ENCODE assay signal across 27 cellular contexts in genomic region chr3:81022339-81022738, GRCh38.
"Had no signal": no experiment of that assay in that cellular context is flagged by ENCODE, and none has a peak within 500 bp of the region (broad histone marks: within the 10 kb centered on the region; RNA-seq: fewer than 3 reads in every experiment).

No MANE protein-coding gene starts in this region.

- ATAC-seq: stimulated activated effector memory CD8-positive, alpha-beta T cell treated with anti-CD3 and anti-CD28 coated beads, Interleukin-12 subunit alpha, Interleukin-12 subunit beta, amount 100 ng/mL, for 72 hours; stimulated activated memory B cell treated with anti-CD40 and anti-IgM and Interleukin-4, amounts not matched to agents 10 μg/mL and 1 μg/mL and 100 μg/mL, for 72 hours; stimulated activated naive B cell treated with anti-CD40 and anti-IgM and Interleukin-4, amounts not matched to agents 10 μg/mL and 1 μg/mL and 100 μg/mL, for 72 hours; stimulated activated naive CD8-positive, alpha-beta T cell treated with anti-CD3 and anti-CD28 coated beads, Interleukin-15, amount 100 ng/mL, for 72 hours; stimulated activated naive CD8-positive, alpha-beta T cell treated with anti-CD3 and anti-CD28 coated beads, Interleukin-15, Interleukin-2, amounts not matched to agents 100 U/mL and 50 U/mL, for 24 hours; upper lobe of right lung had no signal

- H3K9me3 ChIP-seq: stomach, suprapubic skin, testis, thoracic aorta, thyroid gland, tibial artery, tibial nerve, transverse colon, upper lobe of right lung, uterus, vagina had no signal

- H3K4me1 ChIP-seq: stomach, suprapubic skin, testis, thyroid gland, tibial artery, tibial nerve, transverse colon, upper lobe of left lung, upper lobe of right lung, uterus, vagina had no signal

- H3K36me3 ChIP-seq: stomach, suprapubic skin, thoracic aorta, thyroid gland, tibial artery, tibial nerve, transverse colon, upper lobe of left lung, upper lobe of right lung, uterus, vagina had no signal

- H3K27me3 ChIP-seq: stomach, suprapubic skin, testis, thyroid gland, tibial artery, tibial nerve, transverse colon, upper lobe of left lung, upper lobe of right lung, uterus, vagina had no signal

- H3K27ac ChIP-seq: stomach, suprapubic skin, testis, thoracic aorta, thyroid gland, tibial artery, tibial nerve, transverse colon, upper lobe of left lung, upper lobe of right lung, uterus, vagina had no signal

- DNase-seq: stimulated activated CD4-positive, alpha-beta T cell treated with anti-CD3 and anti-CD28 coated beads, Interleukin-2, amount 100 ng/mL, for 48 hours; stimulated activated CD4-positive, alpha-beta T cell treated with anti-CD3 and anti-CD28 coated beads, Interleukin-4, amount 100 ng/mL, for 1 hour; stimulated activated CD4-positive, alpha-beta T cell treated with anti-CD3 and anti-CD28 coated beads, Interleukin-4, amount 100 ng/mL, for 24 hours; stimulated activated CD4-positive, alpha-beta T cell treated with anti-CD3 and anti-CD28 coated beads, Interleukin-4, amount 100 ng/mL, for 4 hours; stimulated activated CD8-positive, alpha-beta memory T cell treated with anti-CD3 and anti-CD28 coated beads, Interleukin-4, amount 100 ng/mL, for 48 hours; stimulated activated naive B cell treated with anti-CD40 and anti-IgM and Interleukin-4, amounts not matched to agents 10 μg/mL and 1 μg/mL and 100 μg/mL, for 72 hours; stimulated activated naive CD4-positive, alpha-beta T cell; stimulated activated naive CD4-positive, alpha-beta T cell treated with Interleukin-2 at 50 U/mL for 16 hours; stimulated activated naive CD8-positive, alpha-beta T cell treated with anti-CD3 and anti-CD28 coated beads, Interleukin-15, amount 100 ng/mL, for 72 hours; stimulated activated naive CD8-positive, alpha-beta T cell treated with anti-CD3 and anti-CD28 coated beads, Interleukin-15, Interleukin-2, amounts not matched to agents 100 U/mL and 50 U/mL, for 24 hours; stomach; substantia nigra; testis; thyroid gland; tibial artery; transverse colon; trophoblast cell; upper lobe of right lung; uterus had no signal

- H3K4me3 ChIP-seq: stomach, suprapubic skin, testis, thoracic aorta, thyroid gland, tibial artery, tibial nerve, transverse colon, upper lobe of left lung, upper lobe of right lung, uterus, vagina had no signal

- FAIRE-seq: urothelium cell line had no signal
